1 cellular context compared by ENCODE assay signal in the genomic region with DNA sequence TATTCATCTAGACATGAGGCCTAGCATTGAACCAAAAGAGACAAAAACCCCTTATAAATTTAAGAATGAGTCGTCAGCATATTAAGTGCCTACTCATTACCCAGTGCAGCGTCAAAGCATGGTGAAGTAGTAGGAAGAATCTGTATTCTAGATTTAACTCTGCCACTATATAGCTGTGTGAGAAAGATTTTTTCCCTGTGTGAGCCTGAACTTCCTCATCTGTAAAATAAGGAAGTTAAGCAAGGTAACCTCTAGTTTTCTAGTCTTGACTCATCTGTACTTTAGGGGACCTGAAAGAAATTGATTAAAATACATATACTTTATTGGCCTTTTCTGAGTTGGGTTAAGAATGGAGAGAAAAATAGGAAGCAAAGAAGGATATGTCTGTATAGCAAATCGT.
TF ChIP-seq lines count a peak whose summit lies in the region.

No MANE protein-coding gene starts in this region.

TF ChIP-seq in HepG2, 621 proteins besides CTCF, POLR2A, EP300 and RAD21 (continued from another document):
- TF ChIP-seq, protein P1, sequence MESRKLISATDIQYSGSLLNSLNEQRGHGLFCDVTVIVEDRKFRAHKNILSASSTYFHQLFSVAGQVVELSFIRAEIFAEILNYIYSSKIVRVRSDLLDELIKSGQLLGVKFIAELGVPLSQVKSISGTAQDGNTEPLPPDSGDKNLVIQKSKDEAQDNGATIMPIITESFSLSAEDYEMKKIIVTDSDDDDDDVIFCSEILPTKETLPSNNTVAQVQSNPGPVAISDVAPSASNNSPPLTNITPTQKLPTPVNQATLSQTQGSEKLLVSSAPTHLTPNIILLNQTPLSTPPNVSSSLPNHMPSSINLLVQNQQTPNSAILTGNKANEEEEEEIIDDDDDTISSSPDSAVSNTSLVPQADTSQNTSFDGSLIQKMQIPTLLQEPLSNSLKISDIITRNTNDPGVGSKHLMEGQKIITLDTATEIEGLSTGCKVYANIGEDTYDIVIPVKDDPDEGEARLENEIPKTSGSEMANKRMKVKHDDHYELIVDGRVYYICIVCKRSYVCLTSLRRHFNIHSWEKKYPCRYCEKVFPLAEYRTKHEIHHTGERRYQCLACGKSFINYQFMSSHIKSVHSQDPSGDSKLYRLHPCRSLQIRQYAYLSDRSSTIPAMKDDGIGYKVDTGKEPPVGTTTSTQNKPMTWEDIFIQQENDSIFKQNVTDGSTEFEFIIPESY (CRISPR knock-in tag; IDR thresholded peaks at IDR 0.05), result no peak
- TF ChIP-seq, protein P2, sequence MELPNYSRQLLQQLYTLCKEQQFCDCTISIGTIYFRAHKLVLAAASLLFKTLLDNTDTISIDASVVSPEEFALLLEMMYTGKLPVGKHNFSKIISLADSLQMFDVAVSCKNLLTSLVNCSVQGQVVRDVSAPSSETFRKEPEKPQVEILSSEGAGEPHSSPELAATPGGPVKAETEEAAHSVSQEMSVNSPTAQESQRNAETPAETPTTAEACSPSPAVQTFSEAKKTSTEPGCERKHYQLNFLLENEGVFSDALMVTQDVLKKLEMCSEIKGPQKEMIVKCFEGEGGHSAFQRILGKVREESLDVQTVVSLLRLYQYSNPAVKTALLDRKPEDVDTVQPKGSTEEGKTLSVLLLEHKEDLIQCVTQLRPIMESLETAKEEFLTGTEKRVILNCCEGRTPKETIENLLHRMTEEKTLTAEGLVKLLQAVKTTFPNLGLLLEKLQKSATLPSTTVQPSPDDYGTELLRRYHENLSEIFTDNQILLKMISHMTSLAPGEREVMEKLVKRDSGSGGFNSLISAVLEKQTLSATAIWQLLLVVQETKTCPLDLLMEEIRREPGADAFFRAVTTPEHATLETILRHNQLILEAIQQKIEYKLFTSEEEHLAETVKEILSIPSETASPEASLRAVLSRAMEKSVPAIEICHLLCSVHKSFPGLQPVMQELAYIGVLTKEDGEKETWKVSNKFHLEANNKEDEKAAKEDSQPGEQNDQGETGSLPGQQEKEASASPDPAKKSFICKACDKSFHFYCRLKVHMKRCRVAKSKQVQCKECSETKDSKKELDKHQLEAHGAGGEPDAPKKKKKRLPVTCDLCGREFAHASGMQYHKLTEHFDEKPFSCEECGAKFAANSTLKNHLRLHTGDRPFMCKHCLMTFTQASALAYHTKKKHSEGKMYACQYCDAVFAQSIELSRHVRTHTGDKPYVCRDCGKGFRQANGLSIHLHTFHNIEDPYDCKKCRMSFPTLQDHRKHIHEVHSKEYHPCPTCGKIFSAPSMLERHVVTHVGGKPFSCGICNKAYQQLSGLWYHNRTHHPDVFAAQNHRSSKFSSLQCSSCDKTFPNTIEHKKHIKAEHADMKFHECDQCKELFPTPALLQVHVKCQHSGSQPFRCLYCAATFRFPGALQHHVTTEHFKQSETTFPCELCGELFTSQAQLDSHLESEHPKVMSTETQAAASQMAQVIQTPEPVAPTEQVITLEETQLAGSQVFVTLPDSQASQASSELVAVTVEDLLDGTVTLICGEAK (IDR thresholded peaks at IDR 0.05), result no peak
- TF ChIP-seq, protein P2 (CRISPR knock-in tag; IDR thresholded peaks at IDR 0.05), result no peak
- TF ChIP-seq ZSCAN22 (CRISPR knock-in tag; IDR thresholded peaks at IDR 0.05), result no peak
- 0 out of 2 replicates have a peak, but pooled peaks have one; percentile 10 for TF ChIP-seq MAFF (IDR thresholded peaks at IDR 0.05; ENCODE audit: low read depth, low read length)
- TF ChIP-seq ZFP36L2 (CRISPR knock-in tag; IDR thresholded peaks at IDR 0.05), result no peak
- no peak for TF ChIP-seq ESRRA (CRISPR knock-in tag; IDR thresholded peaks at IDR 0.05; ENCODE audit: low read depth)
- no peak for TF ChIP-seq FLYWCH1 (CRISPR knock-in tag; IDR thresholded peaks at IDR 0.05)
- no peak for TF ChIP-seq KAT8 (CRISPR knock-in tag; IDR thresholded peaks at IDR 0.05)
- TF ChIP-seq SPEN (CRISPR knock-in tag; IDR thresholded peaks at IDR 0.05; ENCODE audit: low read depth), result no peak
- 0 out of 4 replicates have a peak, but pooled peaks have one; percentile 7 to 35 for TF ChIP-seq MAFK (conservative IDR thresholded peaks at IDR 0.05 in 1 of 2, IDR thresholded peaks at IDR 0.05 in 1 of 2; ENCODE audit: low read length in 2 of 2)
